20 cellular contexts compared by ENCODE assay signal in the genomic region with DNA sequence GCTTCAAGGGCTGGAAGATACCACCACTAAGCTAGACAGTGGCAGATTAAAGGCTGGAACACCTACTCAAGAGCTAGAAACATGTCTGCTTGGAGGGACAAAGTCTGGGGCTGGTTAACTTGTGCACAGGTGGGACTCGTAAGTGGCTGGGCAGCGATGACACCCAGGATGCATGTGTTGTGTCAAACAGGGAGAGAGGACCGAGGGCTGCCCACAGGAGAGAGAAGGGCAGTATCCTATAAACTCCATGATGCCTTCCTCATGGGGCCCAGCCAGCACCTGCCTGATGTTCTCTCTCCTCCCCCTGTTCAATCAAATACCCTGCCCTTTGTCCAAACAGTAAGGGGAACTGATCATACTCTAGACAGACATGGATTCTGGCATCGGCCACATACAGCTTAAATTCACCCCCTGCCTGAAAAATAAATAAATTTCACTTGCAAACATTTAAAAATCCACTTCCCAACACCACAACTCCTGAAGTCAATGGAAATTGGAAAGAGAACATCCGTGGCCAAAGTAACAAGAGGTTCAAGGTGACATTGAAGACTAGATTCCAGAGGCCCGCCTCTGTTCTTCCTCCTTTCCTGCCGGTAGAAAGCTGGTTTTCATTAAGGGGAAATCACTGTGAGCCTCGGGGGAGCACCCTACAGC. TPM values are rescaled to one million over a fixed set of nuclear protein-coding genes. Genes with fewer than 3 reads are reported as not detected.
DNase-seq lines count a peak whose midpoint lies in the region; ATAC-seq and TF ChIP-seq lines count a peak whose summit lies in the region.
"Had no signal": no experiment of that assay in that cellular context is flagged by ENCODE, and none has a peak within 500 bp of the region (broad histone marks: within the 10 kb centered on the region; RNA-seq: fewer than 3 reads in every experiment).

No MANE protein-coding gene starts in this region.

- WGBS in spleen, 5 donors = 42 to 54% (median 51%) methylated on average over 7 to 8 of the region's 8 CpGs
- 67 to 80% methylated on average over 1 to 8 of the region's 8 CpGs for WGBS in transverse colon (ENCODE audit: low coverage in 1 of 2), 2 donors

- H3K4me3 ChIP-seq in spleen = no peak overlapping the region
- H3K4me3 ChIP-seq in transverse colon = no peak overlapping the region
- no peak overlapping the region for H3K4me3 ChIP-seq in left lung

- H3K4me1 ChIP-seq in spleen (peaks cover 13 to 95% (median 50%) of the 10 kb centered on the region in 6 donors), transverse colon (peaks cover 0 to 15% (median 3%) of the 10 kb centered on the region in 4 donors), left lung (peaks cover 0 to 65% of the 10 kb centered on the region in 2 donors)

- peaks cover 25% of the 10 kb centered on the region for H3K36me3 Mint-ChIP-seq in IgD-negative memory B cell
- peaks cover 3% of the 10 kb centered on the region for H3K36me3 Mint-ChIP-seq in activated T-helper 1 cell treated with anti-CD3 and anti-CD28 coated beads, Interleukin-12 subunit alpha, Interleukin-12 subunit beta, Interleukin-2, Interleukin-4 antibody, amounts not matched to agents 30 ng/mL and 10 ng/mL and 1 ng/mL, durations not matched to agents 14 hours and 24 hours and 36 hours (ENCODE audit: low read depth)
- H3K36me3 Mint-ChIP-seq: activated naive CD4-positive, alpha-beta T cell treated with anti-CD3 and anti-CD28 coated beads, Interleukin-2, amount 10 ng/mL, durations not matched to agents 7 days and 5 days had no signal

- H3K27ac ChIP-seq in spleen = peak overlapping the region in 4 of 8 donors; percentile 29 to 60 (median 40)
- H3K27ac ChIP-seq in transverse colon = peak overlapping the region in 2 of 4 donors; percentile 27 to 45
- no peak overlapping the region for H3K27ac ChIP-seq in left lung
- H3K27ac ChIP-seq: HL-60 had no signal

- in situ Hi-C loops in transverse colon (cut with MboI; ENCODE audit: low pct_ligation_motif_present in 1 of 4, low pct_unique_long_range_greater_than_20kb in 1 of 4, low sequenced_read_pairs in 3 of 4) = no loop called here

- peak overlapping the region; percentile 26 to 83 (median 53) for H3K27ac Mint-ChIP-seq in IgD-negative memory B cell
- H3K27ac Mint-ChIP-seq in activated T-helper 1 cell treated with anti-CD3 and anti-CD28 coated beads, Interleukin-12 subunit alpha, Interleukin-12 subunit beta, Interleukin-2, Interleukin-4 antibody, amounts not matched to agents 30 ng/mL and 10 ng/mL and 1 ng/mL, durations not matched to agents 14 hours and 24 hours and 36 hours = peak overlapping the region; percentile 13
- H3K27ac Mint-ChIP-seq: activated naive CD4-positive, alpha-beta T cell treated with anti-CD3 and anti-CD28 coated beads, Interleukin-2, amount 10 ng/mL, durations not matched to agents 7 days and 5 days; activated T-cell treated with anti-CD3 and anti-CD28 coated beads, Interleukin-2, amount 50 U/mL, for 24 hours had no signal

- H3K27me3 Mint-ChIP-seq in IgD-negative memory B cell = no peaks in the 10 kb centered on the region
- H3K27me3 Mint-ChIP-seq in activated T-helper 1 cell treated with anti-CD3 and anti-CD28 coated beads, Interleukin-12 subunit alpha, Interleukin-12 subunit beta, Interleukin-2, Interleukin-4 antibody, amounts not matched to agents 30 ng/mL and 10 ng/mL and 1 ng/mL, durations not matched to agents 14 hours and 24 hours and 36 hours (ENCODE audit: insufficient read depth) = peaks cover 28% of the 10 kb centered on the region

- H3K9me3 ChIP-seq in spleen (no peaks in the 10 kb centered on the region), transverse colon (no peaks in the 10 kb centered on the region), left lung (no peaks in the 10 kb centered on the region)
- H3K9me3 ChIP-seq: SK-N-SH had no signal

- no peak for TF ChIP-seq POLR2A in spleen (IDR thresholded peaks at IDR 0.05)
- TF ChIP-seq POLR2A in transverse colon (IDR thresholded peaks at IDR 0.05) = no peak

- peak; percentile 37 for ATAC-seq in left lobe of liver
- no peak for ATAC-seq in left lung

- H3K4me1 Mint-ChIP-seq in IgD-negative memory B cell = peaks cover 29 to 40% (median 39%) of the 10 kb centered on the region in 3 donors
- peaks cover 22% of the 10 kb centered on the region for H3K4me1 Mint-ChIP-seq in activated T-helper 1 cell treated with anti-CD3 and anti-CD28 coated beads, Interleukin-12 subunit alpha, Interleukin-12 subunit beta, Interleukin-2, Interleukin-4 antibody, amounts not matched to agents 30 ng/mL and 10 ng/mL and 1 ng/mL, durations not matched to agents 14 hours and 24 hours and 36 hours (ENCODE audit: low read depth)
- H3K4me1 Mint-ChIP-seq: central memory CD8-positive, alpha-beta T cell had no signal

- no peak for TF ChIP-seq EP300 in transverse colon (IDR thresholded peaks at IDR 0.05; ENCODE audit: low read depth)

- intact Hi-C loops in activated T-helper 1 cell treated with anti-CD3 and anti-CD28 coated beads, Interleukin-12 subunit alpha, Interleukin-12 subunit beta, Interleukin-2, Interleukin-4 antibody, amounts not matched to agents 30 ng/mL and 10 ng/mL and 1 ng/mL, durations not matched to agents 14 hours and 24 hours and 36 hours (cut with micrococcal nuclease) = loop anchor here (5.0 kb wide), 1 partner anchor 180 kb away; no protein-coding TSS in a partner anchor
- intact Hi-C loops in spleen (cut with DNase I; ENCODE audit: low total_unique reads) (no loop called here), transverse colon (cut with DNase I; ENCODE audit: low total_unique reads) (no loop called here), left lung (cut with DNase I) (no loop called here)

- H3K27me3 ChIP-seq in spleen (replicated peaks in 1 of 7) = no peaks in the 10 kb centered on the region
- H3K27me3 ChIP-seq in transverse colon = no peaks in the 10 kb centered on the region
- no peaks in the 10 kb centered on the region for H3K27me3 ChIP-seq in left lung

- H3K4me3 Mint-ChIP-seq in IgD-negative memory B cell = peak overlapping the region in 2 of 4 donors; percentile 58 to 64
- no peak overlapping the region for H3K4me3 Mint-ChIP-seq in activated T-helper 1 cell treated with anti-CD3 and anti-CD28 coated beads, Interleukin-12 subunit alpha, Interleukin-12 subunit beta, Interleukin-2, Interleukin-4 antibody, amounts not matched to agents 30 ng/mL and 10 ng/mL and 1 ng/mL, durations not matched to agents 14 hours and 24 hours and 36 hours
- H3K4me3 Mint-ChIP-seq: activated naive CD4-positive, alpha-beta T cell treated with anti-CD3 and anti-CD28 coated beads, Interleukin-2, amount 10 ng/mL, durations not matched to agents 7 days and 5 days; activated T-cell treated with anti-CD3 and anti-CD28 coated beads, Interleukin-2, amount 50 U/mL, for 24 hours; central memory CD8-positive, alpha-beta T cell had no signal

- no peaks in the 10 kb centered on the region for H3K9me3 Mint-ChIP-seq in IgD-negative memory B cell
- H3K9me3 Mint-ChIP-seq in activated T-helper 1 cell treated with anti-CD3 and anti-CD28 coated beads, Interleukin-12 subunit alpha, Interleukin-12 subunit beta, Interleukin-2, Interleukin-4 antibody, amounts not matched to agents 30 ng/mL and 10 ng/mL and 1 ng/mL, durations not matched to agents 14 hours and 24 hours and 36 hours = no peaks in the 10 kb centered on the region
- H3K9me3 Mint-ChIP-seq: activated naive CD4-positive, alpha-beta T cell treated with anti-CD3 and anti-CD28 coated beads, Interleukin-2, amount 10 ng/mL, durations not matched to agents 7 days and 5 days had no signal

- TF ChIP-seq CTCF in spleen (IDR thresholded peaks at IDR 0.05 in 8 of 11, conservative IDR thresholded peaks at IDR 0.05 in 3 of 11) = no peak
- no peak for TF ChIP-seq CTCF in transverse colon (IDR thresholded peaks at IDR 0.05)
- no peak for TF ChIP-seq CTCF in left lung (IDR thresholded peaks at IDR 0.05)

- H3K36me3 ChIP-seq in spleen (peaks cover 0 to 82% (median 6%) of the 10 kb centered on the region in 6 donors), transverse colon (no peaks in the 10 kb centered on the region), left lung (peaks cover 0 to 58% of the 10 kb centered on the region in 2 donors)

- DNase-seq in activated T-helper 1 cell treated with anti-CD3 and anti-CD28 coated beads, Interleukin-12 subunit alpha, Interleukin-12 subunit beta, Interleukin-2, Interleukin-4 antibody, amounts not matched to agents 30 ng/mL and 10 ng/mL and 1 ng/mL, durations not matched to agents 14 hours and 24 hours and 36 hours (ENCODE audit: low spot score) = no peak
- DNase-seq in left lobe of liver (ENCODE audit: low spot score) = no peak
- DNase-seq in spleen = peak; percentile 58
- DNase-seq in transverse colon = no peak
- DNase-seq in NCI-H1436 (lab: John Stamatoyannopoulos, UW) = no peak
- DNase-seq in left lung = no peak
- DNase-seq in activated CD4-positive, alpha-beta T cell treated with anti-CD3 and anti-CD28 coated beads, Interleukin-2, amount 50 U/mL, for 4 hours = no peak
- DNase-seq: activated CD4-positive, CD25-positive, alpha-beta regulatory T cell; activated T-cell treated with anti-CD3 and anti-CD28 coated beads, Interleukin-2, amount 50 U/mL, for 24 hours; effector CD4-positive, alpha-beta T cell; GOT3; left colon; NCI-H187 treated with DMSO at 0.1 percent for 48 hours; NCI-H2227 treated with DMSO at 0.1 percent for 48 hours; SK-N-SH; stimulated activated CD4-positive, alpha-beta T cell treated with anti-CD3 and anti-CD28 coated beads, Interleukin-4, amount 100 ng/mL, for 4 hours had no signal

RNA-seq across cellular contexts. Expression of a gene that starts 50.6 kb away (rescaled TPM):
- polyA plus RNA-seq in IgD-negative memory B cell = 15.4 TPM
- 0.15 and 0.18 TPM in 2 replicates for total RNA-seq in activated T-helper 1 cell treated with anti-CD3 and anti-CD28 coated beads, Interleukin-12 subunit alpha, Interleukin-12 subunit beta, Interleukin-2, Interleukin-4 antibody, amounts not matched to agents 30 ng/mL and 10 ng/mL and 1 ng/mL, durations not matched to agents 14 hours and 24 hours and 36 hours
- 12.8 TPM for total RNA-seq in left lobe of liver
- 100 to 1,000 TPM in 6 of 7 donors, 10 to 100 TPM in 1; 78.3 to 133 (median 107) TPM for total RNA-seq in spleen
- 10 to 100 TPM in 1 of 3 donors, 1 to 10 TPM in 2; 6.1 to 10.6 (median 6.3) TPM for polyA plus RNA-seq in spleen
- total RNA-seq in transverse colon = 10 to 100 TPM in 3 of 4 donors, 1 to 10 TPM in 1; 10.0 to 25.4 (median 16.0) TPM
- 10 to 100 TPM; 30.3 to 53.3 TPM for total RNA-seq in left lung
